11 cellular contexts compared by ENCODE assay signal in the genomic region with DNA sequence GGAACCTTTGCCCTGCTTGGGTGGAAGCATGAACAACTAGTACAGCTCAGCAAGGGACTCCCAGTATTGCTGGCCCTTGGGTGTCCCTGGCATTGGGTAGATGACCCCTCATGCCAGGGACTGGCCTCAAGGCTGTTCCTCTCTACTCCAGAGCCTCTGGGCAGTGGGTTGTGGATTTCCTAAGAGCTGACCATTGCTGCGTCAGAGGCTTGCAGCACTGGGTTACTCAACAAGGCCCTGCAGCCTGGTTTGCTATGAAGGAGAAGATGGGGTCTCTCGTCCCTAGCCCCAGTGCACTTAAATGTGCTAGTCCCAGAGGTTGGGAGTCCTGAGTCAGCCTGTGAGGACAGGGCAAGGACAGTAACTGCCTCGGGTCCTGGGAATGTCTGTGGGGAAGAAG. TPM values are rescaled to one million over a fixed set of nuclear protein-coding genes. Genes with fewer than 3 reads are reported as not detected.
DNase-seq lines count a peak whose midpoint lies in the region; ATAC-seq and TF ChIP-seq lines count a peak whose summit lies in the region.
"Had no signal": no experiment of that assay in that cellular context is flagged by ENCODE, and none has a peak within 500 bp of the region (broad histone marks: within the 10 kb centered on the region; RNA-seq: fewer than 3 reads in every experiment).

No MANE protein-coding gene starts in this region.

- H3K4me3 Mint-ChIP-seq in activated CD4-positive, alpha-beta T cell treated with anti-CD3 and anti-CD28 coated beads, Interleukin-2, amount 10 ng/mL, durations not matched to agents 7 days and 5 days, result peak overlapping the region; percentile 95
- H3K4me3 Mint-ChIP-seq in endodermal cell, result no peak overlapping the region
- H3K4me3 Mint-ChIP-seq: nephron progenitor cell had no signal

- no peak for TF ChIP-seq CTCF in body of pancreas (IDR thresholded peaks at IDR 0.05)
- no peak for TF ChIP-seq CTCF in tibial artery (IDR thresholded peaks at IDR 0.05)
- no peak for TF ChIP-seq CTCF in endodermal cell (conservative IDR thresholded peaks at IDR 0.05)

- H3K36me3 ChIP-seq in body of pancreas (replicated peaks in 1 of 2; ENCODE audit: insufficient read depth in 1 of 2, low read depth in 2 of 2), result no peaks in the 10 kb centered on the region
- H3K36me3 ChIP-seq in tibial artery, result no peaks in the 10 kb centered on the region
- H3K36me3 ChIP-seq in endodermal cell (ENCODE audit: control insufficient read depth, insufficient read depth, low read length), result no peaks in the 10 kb centered on the region

- H3K27me3 ChIP-seq in body of pancreas (no peaks in the 10 kb centered on the region), mononuclear cell (ENCODE audit: insufficient read depth, low read length) (no peaks in the 10 kb centered on the region), tibial artery (no peaks in the 10 kb centered on the region), endodermal cell (ENCODE audit: control insufficient read depth, insufficient read depth, low read length, poor library complexity, severe bottlenecking) (peaks cover 27% of the 10 kb centered on the region)

- ATAC-seq in body of pancreas (no peak), HG03095 (IDR thresholded peaks at IDR 0.05; ENCODE audit: unreplicated experiment) (no peak)

- H3K27me3 Mint-ChIP-seq in activated CD4-positive, alpha-beta T cell treated with anti-CD3 and anti-CD28 coated beads, Interleukin-2, amount 10 ng/mL, durations not matched to agents 7 days and 5 days, result no peaks in the 10 kb centered on the region
- H3K27me3 Mint-ChIP-seq in endodermal cell (ENCODE audit: insufficient read depth), result peaks cover 40% of the 10 kb centered on the region

- POLR2A ChIA-PET in activated CD4-positive, alpha-beta T cell treated with anti-CD3 and anti-CD28 coated beads, Interleukin-2, amount 10 ng/mL, durations not matched to agents 7 days and 5 days (lab: Charles Lee), result no interaction called here

- H3K4me3 ChIP-seq in body of pancreas (no peak overlapping the region), mononuclear cell (ENCODE audit: low read length) (peak overlapping the region; percentile 96), tibial artery (peak overlapping the region; percentile 80 to 82), endodermal cell (ENCODE audit: low read length) (no peak overlapping the region)

- H3K27ac ChIP-seq in body of pancreas (peak overlapping the region; percentile 4 to 79 (median 76)), tibial artery (peak overlapping the region; percentile 95 to 96), endodermal cell (ENCODE audit: low read depth, low read length) (no peak overlapping the region)

- WGBS in body of pancreas, 2 donors, result 64 to 69% methylated on average over 2 to 3 of the region's 3 CpGs
- 89 to 92% methylated on average over 2 to 3 of the region's 3 CpGs for WGBS in endodermal cell (ENCODE audit: insufficient coverage in 1 of 2, insufficient read length in 1 of 2), 2 experiments

- no peak overlapping the region for H3K9ac ChIP-seq in endodermal cell (ENCODE audit: extremely low read depth, low read length, poor library complexity, severe bottlenecking)

- CTCF ChIA-PET in activated CD4-positive, alpha-beta T cell treated with anti-CD3 and anti-CD28 coated beads, Interleukin-2, amount 10 ng/mL, durations not matched to agents 7 days and 5 days (lab: Charles Lee), result interaction anchor here (1.4 kb wide), 1 partner anchor 16 kb away, joined by 4 read pairs; no protein-coding TSS in a partner anchor

- H3K36me3 Mint-ChIP-seq in activated CD4-positive, alpha-beta T cell treated with anti-CD3 and anti-CD28 coated beads, Interleukin-2, amount 10 ng/mL, durations not matched to agents 7 days and 5 days (ENCODE audit: low read depth), result peaks cover 51% of the 10 kb centered on the region
- no peaks in the 10 kb centered on the region for H3K36me3 Mint-ChIP-seq in endodermal cell (ENCODE audit: low read depth)

- H3K9me3 ChIP-seq in body of pancreas (no peaks in the 10 kb centered on the region), mononuclear cell (ENCODE audit: low read depth, low read length) (no peaks in the 10 kb centered on the region), tibial artery (no peaks in the 10 kb centered on the region), endodermal cell (ENCODE audit: control insufficient read depth, low read length) (no peaks in the 10 kb centered on the region)

- H3K4me1 ChIP-seq in body of pancreas (peaks cover 60% of the 10 kb centered on the region), mononuclear cell (ENCODE audit: insufficient read depth, low read length) (peaks cover 85% of the 10 kb centered on the region), tibial artery (peaks cover 13 to 83% (median 75%) of the 10 kb centered on the region in 4 donors), endodermal cell (ENCODE audit: control insufficient read depth, insufficient read depth, low read length) (no peaks in the 10 kb centered on the region)

- TF ChIP-seq POLR2A in body of pancreas (IDR thresholded peaks at IDR 0.05), result peak in 1 of 3 donors; percentile 52

- H3K9me3 Mint-ChIP-seq in activated CD4-positive, alpha-beta T cell treated with anti-CD3 and anti-CD28 coated beads, Interleukin-2, amount 10 ng/mL, durations not matched to agents 7 days and 5 days, result no peaks in the 10 kb centered on the region
- no peaks in the 10 kb centered on the region for H3K9me3 Mint-ChIP-seq in endodermal cell
- H3K9me3 Mint-ChIP-seq: nephron progenitor cell had no signal

- peak overlapping the region; percentile 86 for H3K27ac Mint-ChIP-seq in activated CD4-positive, alpha-beta T cell treated with anti-CD3 and anti-CD28 coated beads, Interleukin-2, amount 10 ng/mL, durations not matched to agents 7 days and 5 days
- no peak overlapping the region for H3K27ac Mint-ChIP-seq in endodermal cell
- H3K27ac Mint-ChIP-seq: nephron progenitor cell had no signal

- no peak for DNase-seq in activated CD4-positive, alpha-beta T cell treated with anti-CD3 and anti-CD28 coated beads, Interleukin-2, amount 10 ng/mL, durations not matched to agents 7 days and 5 days
- no peak for DNase-seq in activated CD4-positive, alpha-beta T cell treated with anti-CD3 and anti-CD28 coated beads for 1 hour
- DNase-seq in body of pancreas (peak in 1 of 4 donors; percentile 66), tibial artery (peak in 1 of 2 donors; percentile 83), NCI-H510A (lab: John Stamatoyannopoulos, UW) (no peak), endodermal cell (no peak)
- DNase-seq: GOT3, nephron progenitor cell had no signal

- H3K4me1 Mint-ChIP-seq in activated CD4-positive, alpha-beta T cell treated with anti-CD3 and anti-CD28 coated beads, Interleukin-2, amount 10 ng/mL, durations not matched to agents 7 days and 5 days, result peaks cover 83% of the 10 kb centered on the region
- peaks cover 3% of the 10 kb centered on the region for H3K4me1 Mint-ChIP-seq in endodermal cell

- intact Hi-C loops in body of pancreas (cut with DNase I), result no loop called here
- intact Hi-C loops in tibial artery (cut with DNase I; ENCODE audit: low total_unique reads), result loop anchor here (10.0 kb wide), 1 partner anchor 386 kb away; no protein-coding TSS in a partner anchor

RNA-seq across cellular contexts. Expression of gene VSIR, which starts 2.5 kb away (rescaled TPM):
- total RNA-seq in activated CD4-positive, alpha-beta T cell treated with anti-CD3 and anti-CD28 coated beads, Interleukin-2, amount 10 ng/mL, durations not matched to agents 7 days and 5 days, result 100 to 1,000 TPM; 120 to 148 TPM
- 10 to 100 TPM; 14.8 to 17.1 TPM for total RNA-seq in body of pancreas
- total RNA-seq in mononuclear cell, result 240 TPM
- under 1 TPM; 0.07 to 0.68 TPM for total RNA-seq in endodermal cell
- 0.61 TPM for polyA plus RNA-seq in endodermal cell (2013, experiment 1 of 2)
- 0.12 TPM for polyA plus RNA-seq in endodermal cell (2013, experiment 2 of 2)

RNA-seq across cellular contexts. Expression of gene C10orf105, which starts 51.2 kb away (rescaled TPM):
- under 1 TPM; 0.52 to 0.71 TPM for total RNA-seq in activated CD4-positive, alpha-beta T cell treated with anti-CD3 and anti-CD28 coated beads, Interleukin-2, amount 10 ng/mL, durations not matched to agents 7 days and 5 days
- total RNA-seq in body of pancreas (not detected), mononuclear cell (0.31 TPM), endodermal cell (under 1 TPM; 0.13 to 0.33 TPM)
- 0.64 TPM for polyA plus RNA-seq in endodermal cell (2013, experiment 1 of 2)
- polyA plus RNA-seq in endodermal cell (2013, experiment 2 of 2), result 0.66 TPM
- total RNA-seq: HT1080 had no signal

Comparison
In these comparisons a context has a peak if more than half of its experiments do, and no peak if none do; other contexts are left out.
1. H3K4me3 ChIP-seq: peak in mononuclear cell (single experiment) and tibial artery (2 of 2); none in body of pancreas (0 of 2) and endodermal cell (single experiment).
2. RNA of gene VSIR, which starts 2.5 kb away (total RNA-seq): 240 TPM in mononuclear cell (single experiment), 120 to 148 TPM in activated CD4-positive, alpha-beta T cell treated with anti-CD3 and anti-CD28 coated beads, Interleukin-2, amount 10 ng/mL, durations not matched to agents 7 days and 5 days and 14.8 to 17.1 TPM in body of pancreas; 0.07 to 0.68 TPM in endodermal cell; every median in the first group is over 4 times any median in the second.